In the genomic region with DNA sequence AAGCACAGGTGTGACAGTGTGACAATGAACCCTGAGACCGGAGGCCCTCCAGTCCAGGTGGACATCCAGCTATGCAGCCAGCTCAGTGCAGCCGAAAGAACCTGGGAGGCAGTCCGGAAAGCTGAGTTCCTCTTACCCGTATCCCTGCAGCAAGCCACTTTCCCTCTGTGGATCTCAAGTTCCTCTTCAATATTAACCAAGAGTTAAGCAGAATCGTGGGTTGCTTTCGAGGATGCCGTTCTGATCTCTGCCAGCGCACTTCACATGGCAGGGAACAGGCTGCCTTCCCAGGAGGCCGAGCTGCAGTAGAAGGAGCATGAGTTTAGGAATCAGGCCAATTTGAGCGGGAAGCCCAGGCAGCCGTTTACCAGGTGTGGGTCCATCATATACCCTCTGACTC, we compare ENCODE assay signal across 24 cellular contexts.
"Had no signal": no experiment of that assay in that cellular context is flagged by ENCODE, and none has a peak within 500 bp of the region (broad histone marks: within the 10 kb centered on the region; RNA-seq: fewer than 3 reads in every experiment).

No MANE protein-coding gene starts in this region.

- H3K27me3 ChIP-seq: heart left ventricle, left lung, neural progenitor cell, stomach, tibial artery had no signal

- H3K4me2 ChIP-seq: neural progenitor cell had no signal

- H3K36me3 ChIP-seq: heart left ventricle, left lung, lower lobe of right lung, neural progenitor cell, stomach, tibial artery had no signal

- DNase-seq: activated CD4-positive, alpha-beta T cell treated with anti-CD3 and anti-CD28 coated beads for 36 hours; activated CD4-positive, CD25-positive, alpha-beta regulatory T cell; activated CD8-positive, alpha-beta memory T cell treated with anti-CD3 and anti-CD28 coated beads, Interleukin-2, amount 10 ng/mL, durations not matched to agents 7 days and 5 days; activated CD8-positive, alpha-beta T cell treated with anti-CD3 and anti-CD28 coated beads, Interleukin-2, amount 10 ng/mL, durations not matched to agents 7 days and 5 days; activated naive CD4-positive, alpha-beta T cell; activated T-cell treated with anti-CD3 and anti-CD28 coated beads, Interleukin-2, amount 50 U/mL, for 48 hours; cerebellar nuclear complex; cortex of kidney; effector memory CD8-positive, alpha-beta T cell; erythroblast; heart left ventricle; left lung; lower lobe of right lung; mesenchymal stem cell; natural killer cell; right cardiac atrium; stimulated activated CD4-positive, alpha-beta T cell treated with anti-CD3 and anti-CD28 coated beads, Interleukin-15, amount 100 ng/mL, for 24 hours; stimulated activated CD4-positive, alpha-beta T cell treated with anti-CD3 and anti-CD28 coated beads, Interleukin-2, amount 100 ng/mL, for 24 hours; stimulated activated naive B cell treated with anti-CD40 and anti-IgM and Interleukin-4, amounts not matched to agents 10 μg/mL and 1 μg/mL and 100 μg/mL, for 72 hours; stomach; T-helper 2 cell; tibial artery had no signal

- ATAC-seq: activated CD4-positive, alpha-beta T cell treated with anti-CD3 and anti-CD28 coated beads for 36 hours; activated CD8-positive, alpha-beta memory T cell treated with anti-CD3 and anti-CD28 coated beads, Interleukin-2, amount 10 ng/mL, durations not matched to agents 7 days and 5 days; activated CD8-positive, alpha-beta T cell treated with anti-CD3 and anti-CD28 coated beads, Interleukin-2, amount 10 ng/mL, durations not matched to agents 7 days and 5 days; activated naive CD4-positive, alpha-beta T cell treated with anti-CD3 and anti-CD28 coated beads, Interleukin-2, amount 50 U/mL, for 72 hours; effector memory CD8-positive, alpha-beta T cell; heart left ventricle; left lung; lower lobe of right lung; natural killer cell; right cardiac atrium; stimulated activated naive B cell treated with anti-CD40 and anti-IgM and Interleukin-4, amounts not matched to agents 10 μg/mL and 1 μg/mL and 100 μg/mL, for 72 hours had no signal

- H3K4me3 ChIP-seq: heart left ventricle, left lung, lower lobe of right lung, neural progenitor cell, stomach, tibial artery had no signal

- H3K9me3 ChIP-seq: heart left ventricle, left lung, lower lobe of right lung, stomach, tibial artery had no signal

- H2AFZ ChIP-seq: neural progenitor cell had no signal

- H3K27ac ChIP-seq: heart left ventricle, left lung, lower lobe of right lung, neural progenitor cell, stomach, tibial artery had no signal

- H3K4me1 ChIP-seq: left lung, lower lobe of right lung, stomach had no signal

- H3K9ac ChIP-seq: neural progenitor cell had no signal
